Comparison of ENCODE assay signal across 24 cellular contexts in genomic region chr1:23211955-23212354, GRCh38. TPM values are rescaled to one million over a fixed set of nuclear protein-coding genes. Genes with fewer than 3 reads are reported as not detected.
"Had no signal": no experiment of that assay in that cellular context is flagged by ENCODE, and none has a peak within 500 bp of the region (broad histone marks: within the 10 kb centered on the region; RNA-seq: fewer than 3 reads in every experiment).

No MANE protein-coding gene starts in this region.

- H3K27ac ChIP-seq: ascending aorta, body of pancreas had no signal

- H3K4me3 ChIP-seq: ascending aorta, body of pancreas, MG63, PC-9 had no signal

- H3K36me3 ChIP-seq: ascending aorta, MG63 had no signal

- ATAC-seq: activated CD4-positive, CD25-positive, alpha-beta regulatory T cell treated with anti-CD3 and anti-CD28 coated beads, Interleukin-2, amount 50 U/mL, for 24 hours; activated CD8-positive, alpha-beta T cell treated with anti-CD3 and anti-CD28 coated beads for 36 hours; body of pancreas had no signal

- H3K4me1 ChIP-seq: ascending aorta had no signal

- DNase-seq: activated CD4-positive, alpha-beta T cell treated with anti-CD3 and anti-CD28 coated beads for 4 hours; activated CD8-positive, alpha-beta memory T cell treated with anti-CD3 and anti-CD28 coated beads, Interleukin-2, amount 50 U/mL, for 48 hours; activated CD8-positive, alpha-beta T cell treated with anti-CD3 and anti-CD28 coated beads for 36 hours; activated effector memory CD4-positive, alpha-beta T cell treated with Interleukin-2 at 50 U/mL for 16 hours; activated naive CD4-positive, alpha-beta T cell; activated T-cell treated with anti-CD3 and anti-CD28 coated beads, Interleukin-2, amount 50 U/mL, for 1 hour; amniotic stem cell; body of pancreas; MG63; MV-4-11; NCI-H1092 treated with DMSO at 0.1 percent for 48 hours; NCI-H1417 treated with DMSO at 0.1 percent for 48 hours; NCI-H1694; NCI-H2029; NCI-H2107; NCI-H345; NCI-H510A; NCI-H526 treated with DMSO at 0.1 percent for 48 hours; PC-9; SHP77 treated with DMSO at 0.1 percent for 48 hours; T-helper 2 cell had no signal

- H3K9me3 ChIP-seq: ascending aorta, body of pancreas, MG63 had no signal

RNA-seq across cellular contexts. Expression of gene HTR1D, which starts 5.3 kb away (rescaled TPM):
- total RNA-seq: activated CD8-positive, alpha-beta T cell treated with anti-CD3 and anti-CD28 coated beads for 36 hours; ascending aorta; body of pancreas; SK-MEL-5 had no signal
